In the genomic region with DNA sequence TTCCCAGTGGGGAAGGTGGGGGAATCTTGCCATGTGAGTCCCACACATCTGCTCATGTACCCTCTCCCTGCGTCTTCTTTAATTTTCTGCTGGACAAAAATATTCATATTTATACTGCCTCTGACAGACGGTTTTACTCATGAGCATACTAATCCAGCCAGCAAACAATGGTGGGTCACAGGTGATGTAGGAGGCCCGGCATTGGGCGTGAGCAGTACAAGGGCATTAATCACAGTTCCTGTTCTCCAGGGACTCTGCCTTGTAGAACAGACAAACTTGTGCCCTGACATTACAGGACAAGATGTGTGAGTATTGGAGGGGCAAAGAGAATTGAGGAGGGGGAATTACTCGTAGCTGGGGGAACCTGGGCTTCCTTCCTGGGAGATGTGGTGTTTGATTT, we compare ENCODE assay signal across 35 cellular contexts. TPM values are rescaled to one million over a fixed set of nuclear protein-coding genes. Genes with fewer than 3 reads are reported as not detected.
"Had no signal": no experiment of that assay in that cellular context is flagged by ENCODE, and none has a peak within 500 bp of the region (broad histone marks: within the 10 kb centered on the region; RNA-seq: fewer than 3 reads in every experiment).

No MANE protein-coding gene starts in this region.

- H3K9me3 ChIP-seq: MG63, SJCRH30 had no signal

- H3K9me3 Mint-ChIP-seq: activated CD4-positive, alpha-beta memory T cell treated with anti-CD3 and anti-CD28 coated beads, Interleukin-2, amount 10 ng/mL, durations not matched to agents 7 days and 5 days; activated naive CD4-positive, alpha-beta T cell treated with anti-CD3 and anti-CD28 coated beads, Interleukin-2, amount 10 ng/mL, durations not matched to agents 7 days and 5 days; activated naive CD8-positive, alpha-beta T cell treated with anti-CD3 and anti-CD28 coated beads, Interleukin-2, amount 50 U/mL, for 24 hours; brain; T-helper 1 cell treated with Interleukin-12 subunit alpha and Interleukin-12 subunit beta and Interleukin-4 antibody, amounts not matched to agents 30 μg/mL and 1 μg/mL, for 36 hours; T-helper 2 cell treated with Interferon-gamma antibody and Interleukin-4, amounts not matched to agents 5 μg/mL and 100 μg/mL, for 36 hours had no signal

- H3K27me3 ChIP-seq: MG63, SJCRH30 had no signal

- H3K4me1 Mint-ChIP-seq: activated naive CD8-positive, alpha-beta T cell treated with anti-CD3 and anti-CD28 coated beads, Interleukin-2, amount 50 U/mL, for 24 hours had no signal

- ATAC-seq: activated CD8-positive, alpha-beta memory T cell treated with anti-CD3 and anti-CD28 coated beads, Interleukin-2, amount 10 ng/mL, durations not matched to agents 7 days and 5 days; activated naive CD8-positive, alpha-beta T cell treated with anti-CD3 and anti-CD28 coated beads, Interleukin-2, amount 50 U/mL, for 24 hours had no signal

- H3K4me3 ChIP-seq: MG63, SJCRH30, SK-N-MC had no signal

- H3K36me3 ChIP-seq: MG63, SJCRH30 had no signal

- H3K4me3 Mint-ChIP-seq: activated CD4-positive, alpha-beta memory T cell treated with anti-CD3 and anti-CD28 coated beads, Interleukin-2, amount 10 ng/mL, durations not matched to agents 7 days and 5 days; activated CD8-positive, alpha-beta memory T cell treated with anti-CD3 and anti-CD28 coated beads, Interleukin-2, amount 10 ng/mL, durations not matched to agents 7 days and 5 days; activated naive CD4-positive, alpha-beta T cell treated with anti-CD3 and anti-CD28 coated beads, Interleukin-2, amount 10 ng/mL, durations not matched to agents 7 days and 5 days; activated naive CD8-positive, alpha-beta T cell; activated naive CD8-positive, alpha-beta T cell treated with anti-CD3 and anti-CD28 coated beads, Interleukin-2, amount 50 U/mL, for 24 hours; brain; T-helper 1 cell treated with Interleukin-12 subunit alpha and Interleukin-12 subunit beta and Interleukin-4 antibody, amounts not matched to agents 30 μg/mL and 1 μg/mL, for 36 hours; T-helper 2 cell treated with Interferon-gamma antibody and Interleukin-4, amounts not matched to agents 5 μg/mL and 100 μg/mL, for 36 hours had no signal

- DNase-seq: activated CD4-positive, alpha-beta memory T cell treated with anti-CD3 and anti-CD28 coated beads, Interleukin-2, amount 10 ng/mL, durations not matched to agents 7 days and 5 days; activated CD4-positive, alpha-beta T cell treated with anti-CD3 and anti-CD28 coated beads for 1 hour; activated CD4-positive, alpha-beta T cell treated with anti-CD3 and anti-CD28 coated beads for 48 hours; activated CD4-positive, CD25-positive, alpha-beta regulatory T cell; activated CD8-positive, alpha-beta memory T cell treated with anti-CD3 and anti-CD28 coated beads for 24 hours; activated CD8-positive, alpha-beta memory T cell treated with anti-CD3 and anti-CD28 coated beads, Interleukin-2, amount 50 U/mL, for 48 hours; activated effector memory CD4-positive, alpha-beta T cell treated with Interleukin-2 at 50 U/mL for 16 hours; activated naive CD4-positive, alpha-beta T cell treated with anti-CD3 and anti-CD28 coated beads, Interleukin-2, amount 10 ng/mL, durations not matched to agents 7 days and 5 days; activated naive CD8-positive, alpha-beta T cell treated with anti-CD3 and anti-CD28 coated beads, Interleukin-2, amount 50 U/mL, for 24 hours; activated T-cell treated with anti-CD3 and anti-CD28 coated beads, Interleukin-2, amount 50 U/mL, for 48 hours; anterior cingulate cortex; central memory CD4-positive, alpha-beta T cell; Kasumi-1; KG1; MG63; NCI-H1048; NCI-H1105 treated with DMSO at 0.1 percent for 48 hours; NCI-H1436; NCI-H1694; NCI-H1930; NCI-H2081 treated with DMSO at 0.1 percent for 48 hours; NCI-H510A; NCI-H526; NCI-H748 treated with DMSO at 0.1 percent for 48 hours; NK-92 treated with Interleukin-12 subunit alpha and Interleukin-12 subunit beta, amount 100 ng/mL, for 24 hours; SHP77; SJCRH30; WERI-Rb-1 had no signal

- H3K27ac Mint-ChIP-seq: activated CD4-positive, alpha-beta memory T cell treated with anti-CD3 and anti-CD28 coated beads, Interleukin-2, amount 10 ng/mL, durations not matched to agents 7 days and 5 days; activated CD8-positive, alpha-beta memory T cell treated with anti-CD3 and anti-CD28 coated beads, Interleukin-2, amount 10 ng/mL, durations not matched to agents 7 days and 5 days; activated naive CD4-positive, alpha-beta T cell treated with anti-CD3 and anti-CD28 coated beads, Interleukin-2, amount 10 ng/mL, durations not matched to agents 7 days and 5 days; activated naive CD8-positive, alpha-beta T cell; activated naive CD8-positive, alpha-beta T cell treated with anti-CD3 and anti-CD28 coated beads, Interleukin-2, amount 50 U/mL, for 24 hours; brain; T-helper 1 cell treated with Interleukin-12 subunit alpha and Interleukin-12 subunit beta and Interleukin-4 antibody, amounts not matched to agents 30 μg/mL and 1 μg/mL, for 36 hours; T-helper 2 cell treated with Interferon-gamma antibody and Interleukin-4, amounts not matched to agents 5 μg/mL and 100 μg/mL, for 36 hours had no signal

- H3K27ac ChIP-seq: SJCRH30, SK-N-MC, WERI-Rb-1 had no signal

- H3K36me3 Mint-ChIP-seq: activated CD8-positive, alpha-beta memory T cell treated with anti-CD3 and anti-CD28 coated beads, Interleukin-2, amount 10 ng/mL, durations not matched to agents 7 days and 5 days; activated naive CD4-positive, alpha-beta T cell treated with anti-CD3 and anti-CD28 coated beads, Interleukin-2, amount 10 ng/mL, durations not matched to agents 7 days and 5 days; activated naive CD8-positive, alpha-beta T cell had no signal

RNA-seq across cellular contexts. Expression of a gene that starts 25.0 kb away (rescaled TPM):
- total RNA-seq: activated CD4-positive, alpha-beta memory T cell treated with anti-CD3 and anti-CD28 coated beads, Interleukin-2, amount 10 ng/mL, durations not matched to agents 7 days and 5 days; activated CD8-positive, alpha-beta memory T cell treated with anti-CD3 and anti-CD28 coated beads, Interleukin-2, amount 10 ng/mL, durations not matched to agents 7 days and 5 days; OCI-LY7 had no signal
